ENCODE assay signal across 17 cellular contexts in the genomic region with DNA sequence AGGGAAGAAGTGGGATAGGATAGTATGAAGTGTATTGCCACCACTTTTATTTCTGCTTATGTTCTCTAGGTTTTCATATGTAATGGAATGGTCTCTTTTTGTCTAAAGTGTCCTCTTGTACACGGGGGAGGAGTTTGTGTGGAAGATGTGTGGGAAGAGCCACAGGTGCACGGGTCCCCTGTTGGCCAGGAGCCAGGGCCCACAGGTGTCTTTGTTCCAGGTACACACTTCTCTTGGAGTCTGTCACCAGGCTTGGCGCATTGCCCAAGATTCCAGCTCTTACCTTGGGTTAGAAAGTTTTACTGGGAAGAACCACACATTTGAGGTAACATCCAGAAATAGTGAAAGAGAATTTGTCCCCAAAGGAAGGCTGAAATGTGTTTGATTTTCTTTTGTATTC. TPM values are rescaled to one million over a fixed set of nuclear protein-coding genes. Genes with fewer than 3 reads are reported as not detected.
DNase-seq lines count a peak whose midpoint lies in the region; ATAC-seq, FAIRE-seq and TF ChIP-seq lines count a peak whose summit lies in the region.
"Had no signal": no experiment of that assay in that cellular context is flagged by ENCODE, and none has a peak within 500 bp of the region (broad histone marks: within the 10 kb centered on the region; RNA-seq: fewer than 3 reads in every experiment).

No MANE protein-coding gene starts in this region.

- H3K4me1 ChIP-seq in right cardiac atrium (ENCODE audit: control insufficient read depth, insufficient read depth, low read length) = peaks cover 18% of the 10 kb centered on the region

- ATAC-seq in right cardiac atrium (no peak), Right ventricle myocardium inferior (no peak), HG03442 (IDR thresholded peaks at IDR 0.05; ENCODE audit: unreplicated experiment) (no peak)
- ATAC-seq: heart left ventricle had no signal

- FAIRE-seq in GM12892 (lab: Jason Lieb, UNC) = no peak
- FAIRE-seq: islet of Langerhans had no signal

- WGBS in right cardiac atrium = 82% methylated on average over 3 of the region's 3 CpGs

- no peaks in the 10 kb centered on the region for H3K27me3 ChIP-seq in right cardiac atrium (ENCODE audit: control insufficient read depth, insufficient read depth)
- H3K27me3 ChIP-seq: heart left ventricle, MG63, right atrium auricular region had no signal

- no peak overlapping the region for H3K4me3 ChIP-seq in right cardiac atrium (ENCODE audit: low read length)
- H3K4me3 ChIP-seq: heart left ventricle, MG63, right atrium auricular region had no signal

- DNase-seq in right cardiac atrium (peak in 2 of 3 donors; percentile 55 to 65), Right ventricle myocardium inferior (ENCODE audit: missing footprints) (no peak), NCI-H345 treated with DMSO at 0.1 percent for 48 hours (lab: John Stamatoyannopoulos, UW; ENCODE audit: unreplicated experiment) (peak; percentile 68), islet precursor cell (peak; percentile 22), GM12892 (ENCODE audit: insufficient read length) (no peak), COLO829 (ENCODE audit: low spot score) (no peak), caudate nucleus (lab: John Stamatoyannopoulos, UW) (no peak)
- DNase-seq: activated CD8-positive, alpha-beta T cell treated with anti-CD3 and anti-CD28 coated beads for 36 hours; activated naive CD8-positive, alpha-beta T cell treated with anti-CD3 and anti-CD28 coated beads, Interleukin-2, amount 50 U/mL, for 24 hours; DMS 273 treated with DMSO at 0.1 percent for 48 hours; effector CD4-positive, alpha-beta T cell; H9; heart left ventricle; MG63 had no signal

- no peaks in the 10 kb centered on the region for H3K9me3 ChIP-seq in right cardiac atrium (ENCODE audit: control insufficient read depth, low read length)
- H3K9me3 ChIP-seq: heart left ventricle, MG63, right atrium auricular region had no signal

- no peak overlapping the region for H3K27ac ChIP-seq in right cardiac atrium (ENCODE audit: low read length)
- H3K27ac ChIP-seq in caudate nucleus (ENCODE audit: low read depth, low read length) = no peak overlapping the region
- H3K27ac ChIP-seq: heart left ventricle had no signal

- no peak for TF ChIP-seq POLR2A in GM12892 (IDR thresholded peaks at IDR 0.05; ENCODE audit: low read depth, low read length)

- intact Hi-C loops in right cardiac atrium (cut with DNase I) = loop anchor here in 2 of 4 donors (10.0 kb wide), 2 partner anchors 58 to 138 kb away; no protein-coding TSS in a partner anchor
- intact Hi-C loops in Right ventricle myocardium inferior (cut with DNase I) = no loop called here

RNA-seq across cellular contexts. Expression of a gene that starts 10.5 kb away (rescaled TPM):
- total RNA-seq in right cardiac atrium = 10 to 100 TPM; 20.4 to 33.1 (median 31.7) TPM
- polyA plus RNA-seq in right cardiac atrium = 9.5 TPM
- 18.7 TPM for total RNA-seq in Right ventricle myocardium inferior
- polyA plus RNA-seq in GM12892 (2012; ENCODE audit: missing spikeins) = 1.3 TPM

Comparison
In these comparisons a context has a peak if more than half of its experiments do, and no peak if none do; other contexts are left out.
1. DNase-seq: peak in right cardiac atrium (2 of 3), NCI-H345 treated with DMSO at 0.1 percent for 48 hours (single experiment) and islet precursor cell (single experiment); none in Right ventricle myocardium inferior (single experiment), GM12892 (single experiment), COLO829 (single experiment) and caudate nucleus (0 of 61).